13 cellular contexts compared by ENCODE assay signal in the genomic region with DNA sequence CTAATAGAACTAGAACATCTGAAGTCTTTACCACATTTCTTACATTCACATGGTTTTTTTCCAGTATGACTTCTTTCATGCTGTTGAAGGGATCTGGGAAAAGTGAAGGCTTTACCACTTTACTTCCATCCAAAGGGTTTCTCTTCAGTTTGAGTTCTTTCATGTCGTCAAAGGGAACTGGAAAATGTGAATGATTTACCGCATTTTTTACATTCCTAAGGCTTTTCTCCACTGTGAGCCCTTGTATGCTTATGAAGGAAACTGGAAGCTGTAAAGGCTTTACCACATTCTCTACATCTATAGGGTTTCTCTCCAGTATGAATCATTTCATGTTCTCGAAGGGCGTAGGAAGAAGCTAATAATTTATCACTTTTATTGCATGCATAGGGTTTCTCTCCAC. TPM values are rescaled to one million over a fixed set of nuclear protein-coding genes. Genes with fewer than 3 reads are reported as not detected.
DNase-seq lines count a peak whose midpoint lies in the region; ATAC-seq and TF ChIP-seq lines count a peak whose summit lies in the region.
"Had no signal": no experiment of that assay in that cellular context is flagged by ENCODE, and none has a peak within 500 bp of the region (broad histone marks: within the 10 kb centered on the region; RNA-seq: fewer than 3 reads in every experiment).

No MANE protein-coding gene starts in this region.

- TF ChIP-seq CTCF in A673 (conservative IDR thresholded peaks at IDR 0.05; ENCODE audit: low read depth, low read length) (no peak), chondrocyte (IDR thresholded peaks at IDR 0.05) (no peak), kidney epithelial cell (IDR thresholded peaks at IDR 0.05; ENCODE audit: insufficient read depth, low read length, poor library complexity, severe bottlenecking) (no peak), ovary (IDR thresholded peaks at IDR 0.05) (no peak)

- H3K4me1 ChIP-seq in A673 (ENCODE audit: insufficient read depth, low read length, poor library complexity, severe bottlenecking): no peaks in the 10 kb centered on the region
- no peaks in the 10 kb centered on the region for H3K4me1 ChIP-seq in ovary (ENCODE audit: insufficient read depth)

- no peak overlapping the region for H3K4me3 Mint-ChIP-seq in chondrocyte (ENCODE audit: unreplicated experiment)
- H3K4me3 Mint-ChIP-seq: activated CD4-positive, alpha-beta T cell treated with anti-CD3 and anti-CD28 coated beads, Interleukin-2, amount 10 ng/mL, durations not matched to agents 24 days and 14 days; IgD-negative memory B cell had no signal

- no peak for ATAC-seq in HG03354 (IDR thresholded peaks at IDR 0.05; ENCODE audit: poor library complexity, severe bottlenecking, unreplicated experiment)

- DNase-seq in A673 (ENCODE audit: low spot score): peak; percentile 54
- DNase-seq in HS-5 (ENCODE audit: low read depth): peak; percentile 36
- DNase-seq in chondrocyte (ENCODE audit: low spot score): no peak
- DNase-seq in kidney epithelial cell (ENCODE audit: low read depth): peak; percentile 74
- DNase-seq in HK-2 (ENCODE audit: unreplicated experiment): no peak
- DNase-seq in Ammon's horn (ENCODE audit: low spot score): no peak
- no peak for DNase-seq in ovary
- DNase-seq: activated CD4-positive, alpha-beta T cell treated with anti-CD3 and anti-CD28 coated beads, Interleukin-2, amount 10 ng/mL, durations not matched to agents 24 days and 14 days; cerebellar nuclear complex; NCI-H1930 had no signal

- 63 to 72% (median 69%) methylated on average over 4 of the region's 4 CpGs for WGBS in ovary, 3 donors

- CTCF ChIA-PET in A673 (lab: Charles Lee): no interaction called here

- no peak overlapping the region for H3K27ac ChIP-seq in A673 (ENCODE audit: low read depth, low read length, poor library complexity, severe bottlenecking)
- no peak overlapping the region for H3K27ac ChIP-seq in ovary
- H3K27ac ChIP-seq: skin epidermis had no signal

- intact Hi-C loops in A673 (cut with micrococcal nuclease; ENCODE audit: unreplicated experiment): no loop called here
- intact Hi-C loops in ovary (cut with DNase I): no loop called here

- no peaks in the 10 kb centered on the region for H3K27me3 Mint-ChIP-seq in chondrocyte (ENCODE audit: low read depth)
- H3K27me3 Mint-ChIP-seq: activated CD4-positive, alpha-beta T cell treated with anti-CD3 and anti-CD28 coated beads, Interleukin-2, amount 10 ng/mL, durations not matched to agents 24 days and 14 days; IgD-negative memory B cell had no signal

- POLR2A ChIA-PET in A673 (lab: Charles Lee; ENCODE audit: low non-redundant PET): no interaction called here

- H3K36me3 Mint-ChIP-seq in chondrocyte (ENCODE audit: low read depth): peaks cover 28% of the 10 kb centered on the region

- H3K9me3 Mint-ChIP-seq in chondrocyte (ENCODE audit: low read depth): no peaks in the 10 kb centered on the region
- H3K9me3 Mint-ChIP-seq: activated CD4-positive, alpha-beta T cell treated with anti-CD3 and anti-CD28 coated beads, Interleukin-2, amount 10 ng/mL, durations not matched to agents 24 days and 14 days; IgD-negative memory B cell had no signal

- no peak for TF ChIP-seq POLR2A in ovary (IDR thresholded peaks at IDR 0.05)

- no peak for TF ChIP-seq EP300 in ovary (IDR thresholded peaks at IDR 0.05)

- H3K36me3 ChIP-seq in A673 (ENCODE audit: insufficient read depth, low read length, poor library complexity, severe bottlenecking): peaks cover 4% of the 10 kb centered on the region
- no peaks in the 10 kb centered on the region for H3K36me3 ChIP-seq in kidney epithelial cell (ENCODE audit: control insufficient read depth, insufficient read depth, low read length)
- no peaks in the 10 kb centered on the region for H3K36me3 ChIP-seq in ovary

- BruUV-seq in A673 (replicated peaks; lab: Mats Ljungman, UMichigan): no TSS peak

- H3K9me3 ChIP-seq in A673 (ENCODE audit: low read depth, low read length, poor library complexity, severe bottlenecking): no peaks in the 10 kb centered on the region
- no peaks in the 10 kb centered on the region for H3K9me3 ChIP-seq in ovary

- peaks cover 16% of the 10 kb centered on the region for H3K4me1 Mint-ChIP-seq in chondrocyte (ENCODE audit: low read depth)
- H3K4me1 Mint-ChIP-seq: activated CD4-positive, alpha-beta T cell treated with anti-CD3 and anti-CD28 coated beads, Interleukin-2, amount 10 ng/mL, durations not matched to agents 24 days and 14 days; IgD-negative memory B cell had no signal

- no peak overlapping the region for H3K4me3 ChIP-seq in A673 (ENCODE audit: low read depth, low read length, poor library complexity, severe bottlenecking)
- no peak overlapping the region for H3K4me3 ChIP-seq in kidney epithelial cell (ENCODE audit: low read depth, low read length)
- H3K4me3 ChIP-seq in ovary: no peak overlapping the region
- H3K4me3 ChIP-seq: skin epidermis had no signal

- peak overlapping the region; percentile 69 for H3K27ac Mint-ChIP-seq in chondrocyte (ENCODE audit: unreplicated experiment)
- H3K27ac Mint-ChIP-seq: activated CD4-positive, alpha-beta T cell treated with anti-CD3 and anti-CD28 coated beads, Interleukin-2, amount 10 ng/mL, durations not matched to agents 24 days and 14 days; IgD-negative memory B cell had no signal

- H3K27me3 ChIP-seq in A673 (replicated peaks; ENCODE audit: insufficient read depth, low read depth, low read length, poor library complexity): no peaks in the 10 kb centered on the region
- H3K27me3 ChIP-seq in kidney epithelial cell (ENCODE audit: control insufficient read depth, insufficient read depth, low read length): no peaks in the 10 kb centered on the region
- H3K27me3 ChIP-seq in ovary: no peaks in the 10 kb centered on the region

RNA-seq across cellular contexts. Expression of gene NBEAL1, which starts 46.7 kb away (rescaled TPM):
- 14.1 and 15.8 TPM in 2 replicates for total RNA-seq in A673 (2021)
- 37.9 to 41.4 TPM (median 38.7 TPM) in 3 replicates for total RNA-seq in chondrocyte
- 14.8 and 16.0 TPM in 2 replicates for total RNA-seq in kidney epithelial cell
- 10 to 100 TPM; 21.3 to 36.2 (median 29.3) TPM for total RNA-seq in ovary
- polyA plus RNA-seq in ovary: 10 to 100 TPM in 1 of 2 donors, 1 to 10 TPM in 1; 4.6 to 10.5 TPM

Comparison
In these comparisons a context has a peak if more than half of its experiments do, and no peak if none do; other contexts are left out.
1. DNase-seq: peak in A673 (single experiment), HS-5 (single experiment) and kidney epithelial cell (single experiment); none in chondrocyte (single experiment), HK-2 (single experiment), Ammon's horn (single experiment) and ovary (0 of 5).